In the genomic region with DNA sequence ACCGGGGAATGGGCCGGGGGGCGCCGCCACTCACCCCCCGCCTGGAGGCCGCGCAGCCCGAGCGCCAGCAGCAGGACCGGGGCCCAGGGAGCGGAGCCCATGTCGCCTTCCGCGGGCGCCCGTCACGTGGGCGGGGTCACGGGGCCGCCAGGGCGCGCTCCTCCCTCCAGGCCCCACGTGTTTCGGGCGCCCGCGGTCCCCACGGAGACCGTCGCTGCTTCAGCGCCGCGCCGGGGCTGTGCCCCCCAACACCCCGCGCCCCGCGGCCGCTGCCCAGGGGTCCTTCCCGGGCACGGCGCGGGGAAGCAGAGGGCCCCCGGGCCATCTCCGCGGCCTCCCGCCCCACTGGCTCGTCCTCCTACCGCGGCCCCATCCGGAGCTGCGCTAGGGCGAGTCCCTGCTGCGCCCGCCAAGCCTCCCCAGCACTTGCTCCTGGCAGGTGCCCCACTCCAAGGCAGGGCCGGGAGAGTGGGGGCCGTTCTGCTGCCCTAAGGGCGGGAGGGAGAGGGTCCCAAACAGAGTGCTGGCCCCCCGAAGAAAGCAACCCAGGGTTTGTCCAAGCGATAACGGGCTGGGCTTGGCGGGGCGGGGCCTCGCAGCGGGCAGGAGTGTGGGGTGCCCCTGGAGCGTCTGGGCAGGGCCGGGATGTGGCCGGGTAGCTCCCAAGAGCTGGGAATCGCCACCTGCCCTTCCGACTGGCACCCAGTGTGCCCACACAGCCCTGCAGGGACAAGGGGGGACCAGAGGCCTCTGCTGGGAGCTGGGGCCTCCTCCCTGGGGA, we compare ENCODE assay signal across 1 cellular context.
TF ChIP-seq lines count a peak whose summit lies in the region.

A gene (minus strand): TSS at position 121 of the 781 bp plus-strand sequence. CDS start 20 bp downstream, at position 101.

TF ChIP-seq in GM12878, 131 proteins besides CTCF, POLR2A, EP300 and RAD21 (continued from another document and continues in another):
- TF ChIP-seq, protein P1, sequence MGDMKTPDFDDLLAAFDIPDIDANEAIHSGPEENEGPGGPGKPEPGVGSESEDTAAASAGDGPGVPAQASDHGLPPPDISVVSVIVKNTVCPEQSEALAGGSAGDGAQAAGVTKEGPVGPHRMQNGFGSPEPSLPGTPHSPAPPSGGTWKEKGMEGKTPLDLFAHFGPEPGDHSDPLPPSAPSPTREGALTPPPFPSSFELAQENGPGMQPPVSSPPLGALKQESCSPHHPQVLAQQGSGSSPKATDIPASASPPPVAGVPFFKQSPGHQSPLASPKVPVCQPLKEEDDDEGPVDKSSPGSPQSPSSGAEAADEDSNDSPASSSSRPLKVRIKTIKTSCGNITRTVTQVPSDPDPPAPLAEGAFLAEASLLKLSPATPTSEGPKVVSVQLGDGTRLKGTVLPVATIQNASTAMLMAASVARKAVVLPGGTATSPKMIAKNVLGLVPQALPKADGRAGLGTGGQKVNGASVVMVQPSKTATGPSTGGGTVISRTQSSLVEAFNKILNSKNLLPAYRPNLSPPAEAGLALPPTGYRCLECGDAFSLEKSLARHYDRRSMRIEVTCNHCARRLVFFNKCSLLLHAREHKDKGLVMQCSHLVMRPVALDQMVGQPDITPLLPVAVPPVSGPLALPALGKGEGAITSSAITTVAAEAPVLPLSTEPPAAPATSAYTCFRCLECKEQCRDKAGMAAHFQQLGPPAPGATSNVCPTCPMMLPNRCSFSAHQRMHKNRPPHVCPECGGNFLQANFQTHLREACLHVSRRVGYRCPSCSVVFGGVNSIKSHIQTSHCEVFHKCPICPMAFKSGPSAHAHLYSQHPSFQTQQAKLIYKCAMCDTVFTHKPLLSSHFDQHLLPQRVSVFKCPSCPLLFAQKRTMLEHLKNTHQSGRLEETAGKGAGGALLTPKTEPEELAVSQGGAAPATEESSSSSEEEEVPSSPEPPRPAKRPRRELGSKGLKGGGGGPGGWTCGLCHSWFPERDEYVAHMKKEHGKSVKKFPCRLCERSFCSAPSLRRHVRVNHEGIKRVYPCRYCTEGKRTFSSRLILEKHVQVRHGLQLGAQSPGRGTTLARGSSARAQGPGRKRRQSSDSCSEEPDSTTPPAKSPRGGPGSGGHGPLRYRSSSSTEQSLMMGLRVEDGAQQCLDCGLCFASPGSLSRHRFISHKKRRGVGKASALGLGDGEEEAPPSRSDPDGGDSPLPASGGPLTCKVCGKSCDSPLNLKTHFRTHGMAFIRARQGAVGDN (IDR thresholded peaks at IDR 0.05), result peak; percentile 87
- TF ChIP-seq, protein P2, sequence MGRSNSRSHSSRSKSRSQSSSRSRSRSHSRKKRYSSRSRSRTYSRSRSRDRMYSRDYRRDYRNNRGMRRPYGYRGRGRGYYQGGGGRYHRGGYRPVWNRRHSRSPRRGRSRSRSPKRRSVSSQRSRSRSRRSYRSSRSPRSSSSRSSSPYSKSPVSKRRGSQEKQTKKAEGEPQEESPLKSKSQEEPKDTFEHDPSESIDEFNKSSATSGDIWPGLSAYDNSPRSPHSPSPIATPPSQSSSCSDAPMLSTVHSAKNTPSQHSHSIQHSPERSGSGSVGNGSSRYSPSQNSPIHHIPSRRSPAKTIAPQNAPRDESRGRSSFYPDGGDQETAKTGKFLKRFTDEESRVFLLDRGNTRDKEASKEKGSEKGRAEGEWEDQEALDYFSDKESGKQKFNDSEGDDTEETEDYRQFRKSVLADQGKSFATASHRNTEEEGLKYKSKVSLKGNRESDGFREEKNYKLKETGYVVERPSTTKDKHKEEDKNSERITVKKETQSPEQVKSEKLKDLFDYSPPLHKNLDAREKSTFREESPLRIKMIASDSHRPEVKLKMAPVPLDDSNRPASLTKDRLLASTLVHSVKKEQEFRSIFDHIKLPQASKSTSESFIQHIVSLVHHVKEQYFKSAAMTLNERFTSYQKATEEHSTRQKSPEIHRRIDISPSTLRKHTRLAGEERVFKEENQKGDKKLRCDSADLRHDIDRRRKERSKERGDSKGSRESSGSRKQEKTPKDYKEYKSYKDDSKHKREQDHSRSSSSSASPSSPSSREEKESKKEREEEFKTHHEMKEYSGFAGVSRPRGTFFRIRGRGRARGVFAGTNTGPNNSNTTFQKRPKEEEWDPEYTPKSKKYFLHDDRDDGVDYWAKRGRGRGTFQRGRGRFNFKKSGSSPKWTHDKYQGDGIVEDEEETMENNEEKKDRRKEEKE (IDR thresholded peaks at IDR 0.05), result no peak
- TF ChIP-seq SMC3 (IDR thresholded peaks at IDR 0.05; ENCODE audit: borderline replicate concordance, low read length) (no peak), EED (IDR thresholded peaks at IDR 0.05; ENCODE audit: low read depth) (no peak), ZSCAN29 (IDR thresholded peaks at IDR 0.05) (no peak), KAT2A (conservative IDR thresholded peaks at IDR 0.05; ENCODE audit: control insufficient read depth, low read depth, low read length) (no peak), CHD4 (IDR thresholded peaks at IDR 0.05) (no peak), SUPT20H (IDR thresholded peaks at IDR 0.05; ENCODE audit: borderline replicate concordance, control insufficient read depth, low read depth, low read length) (no peak), CHD2 (IDR thresholded peaks at IDR 0.05; ENCODE audit: borderline replicate concordance, low read depth, low read length) (no peak), KDM1A (IDR thresholded peaks at IDR 0.05; ENCODE audit: borderline replicate concordance) (no peak), EGR1 (IDR thresholded peaks at IDR 0.05; ENCODE audit: borderline replicate concordance in 1 of 2, low read depth in 2 of 2, low read length in 2 of 2) (peak in 1 of 2 experiments; percentile 73; a peak in 1 of 3 replicates), SP1 (IDR thresholded peaks at IDR 0.05; ENCODE audit: low read depth, low read length) (no peak), DPF2 (IDR thresholded peaks at IDR 0.05) (peak; percentile 80), MTA2 (IDR thresholded peaks at IDR 0.05; ENCODE audit: low read depth) (no peak), CBFB (IDR thresholded peaks at IDR 0.05; ENCODE audit: low read depth) (no peak), GABPA (IDR thresholded peaks at IDR 0.05; ENCODE audit: low read depth) (no peak), ASH2L (IDR thresholded peaks at IDR 0.05; ENCODE audit: borderline replicate concordance, low read depth) (peak; percentile 45; the same call in 1 of the 2 replicates), FOXM1 (IDR thresholded peaks at IDR 0.05; ENCODE audit: low read depth, low read length) (no peak), SREBF2 (IDR thresholded peaks at IDR 0.05; ENCODE audit: low read length) (no peak), TAF1 (IDR thresholded peaks at IDR 0.05; ENCODE audit: borderline replicate concordance, low read depth, low read length) (peak; percentile 53; the same call in 1 of the 2 replicates), BCL11A (IDR thresholded peaks at IDR 0.05; ENCODE audit: low read depth, low read length) (no peak), ZNF622 (IDR thresholded peaks at IDR 0.05) (no peak)
- TF ChIP-seq, protein P3, sequence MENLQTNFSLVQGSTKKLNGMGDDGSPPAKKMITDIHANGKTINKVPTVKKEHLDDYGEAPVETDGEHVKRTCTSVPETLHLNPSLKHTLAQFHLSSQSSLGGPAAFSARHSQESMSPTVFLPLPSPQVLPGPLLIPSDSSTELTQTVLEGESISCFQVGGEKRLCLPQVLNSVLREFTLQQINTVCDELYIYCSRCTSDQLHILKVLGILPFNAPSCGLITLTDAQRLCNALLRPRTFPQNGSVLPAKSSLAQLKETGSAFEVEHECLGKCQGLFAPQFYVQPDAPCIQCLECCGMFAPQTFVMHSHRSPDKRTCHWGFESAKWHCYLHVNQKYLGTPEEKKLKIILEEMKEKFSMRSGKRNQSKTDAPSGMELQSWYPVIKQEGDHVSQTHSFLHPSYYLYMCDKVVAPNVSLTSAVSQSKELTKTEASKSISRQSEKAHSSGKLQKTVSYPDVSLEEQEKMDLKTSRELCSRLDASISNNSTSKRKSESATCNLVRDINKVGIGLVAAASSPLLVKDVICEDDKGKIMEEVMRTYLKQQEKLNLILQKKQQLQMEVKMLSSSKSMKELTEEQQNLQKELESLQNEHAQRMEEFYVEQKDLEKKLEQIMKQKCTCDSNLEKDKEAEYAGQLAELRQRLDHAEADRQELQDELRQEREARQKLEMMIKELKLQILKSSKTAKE (IDR thresholded peaks at IDR 0.05; ENCODE audit: low read depth, poor library complexity, severe bottlenecking), result no peak
- TF ChIP-seq, protein P4, sequence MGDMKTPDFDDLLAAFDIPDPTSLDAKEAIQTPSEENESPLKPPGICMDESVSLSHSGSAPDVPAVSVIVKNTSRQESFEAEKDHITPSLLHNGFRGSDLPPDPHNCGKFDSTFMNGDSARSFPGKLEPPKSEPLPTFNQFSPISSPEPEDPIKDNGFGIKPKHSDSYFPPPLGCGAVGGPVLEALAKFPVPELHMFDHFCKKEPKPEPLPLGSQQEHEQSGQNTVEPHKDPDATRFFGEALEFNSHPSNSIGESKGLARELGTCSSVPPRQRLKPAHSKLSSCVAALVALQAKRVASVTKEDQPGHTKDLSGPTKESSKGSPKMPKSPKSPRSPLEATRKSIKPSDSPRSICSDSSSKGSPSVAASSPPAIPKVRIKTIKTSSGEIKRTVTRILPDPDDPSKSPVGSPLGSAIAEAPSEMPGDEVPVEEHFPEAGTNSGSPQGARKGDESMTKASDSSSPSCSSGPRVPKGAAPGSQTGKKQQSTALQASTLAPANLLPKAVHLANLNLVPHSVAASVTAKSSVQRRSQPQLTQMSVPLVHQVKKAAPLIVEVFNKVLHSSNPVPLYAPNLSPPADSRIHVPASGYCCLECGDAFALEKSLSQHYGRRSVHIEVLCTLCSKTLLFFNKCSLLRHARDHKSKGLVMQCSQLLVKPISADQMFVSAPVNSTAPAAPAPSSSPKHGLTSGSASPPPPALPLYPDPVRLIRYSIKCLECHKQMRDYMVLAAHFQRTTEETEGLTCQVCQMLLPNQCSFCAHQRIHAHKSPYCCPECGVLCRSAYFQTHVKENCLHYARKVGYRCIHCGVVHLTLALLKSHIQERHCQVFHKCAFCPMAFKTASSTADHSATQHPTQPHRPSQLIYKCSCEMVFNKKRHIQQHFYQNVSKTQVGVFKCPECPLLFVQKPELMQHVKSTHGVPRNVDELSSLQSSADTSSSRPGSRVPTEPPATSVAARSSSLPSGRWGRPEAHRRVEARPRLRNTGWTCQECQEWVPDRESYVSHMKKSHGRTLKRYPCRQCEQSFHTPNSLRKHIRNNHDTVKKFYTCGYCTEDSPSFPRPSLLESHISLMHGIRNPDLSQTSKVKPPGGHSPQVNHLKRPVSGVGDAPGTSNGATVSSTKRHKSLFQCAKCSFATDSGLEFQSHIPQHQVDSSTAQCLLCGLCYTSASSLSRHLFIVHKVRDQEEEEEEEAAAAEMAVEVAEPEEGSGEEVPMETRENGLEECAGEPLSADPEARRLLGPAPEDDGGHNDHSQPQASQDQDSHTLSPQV (IDR thresholded peaks at IDR 0.05), result peak; percentile 22; the same call in 1 of the 2 replicates
- TF ChIP-seq, protein P5, sequence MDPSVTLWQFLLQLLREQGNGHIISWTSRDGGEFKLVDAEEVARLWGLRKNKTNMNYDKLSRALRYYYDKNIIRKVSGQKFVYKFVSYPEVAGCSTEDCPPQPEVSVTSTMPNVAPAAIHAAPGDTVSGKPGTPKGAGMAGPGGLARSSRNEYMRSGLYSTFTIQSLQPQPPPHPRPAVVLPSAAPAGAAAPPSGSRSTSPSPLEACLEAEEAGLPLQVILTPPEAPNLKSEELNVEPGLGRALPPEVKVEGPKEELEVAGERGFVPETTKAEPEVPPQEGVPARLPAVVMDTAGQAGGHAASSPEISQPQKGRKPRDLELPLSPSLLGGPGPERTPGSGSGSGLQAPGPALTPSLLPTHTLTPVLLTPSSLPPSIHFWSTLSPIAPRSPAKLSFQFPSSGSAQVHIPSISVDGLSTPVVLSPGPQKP (IDR thresholded peaks at IDR 0.05; ENCODE audit: low read depth, low read length), result no peak
- TF ChIP-seq, protein P6, sequence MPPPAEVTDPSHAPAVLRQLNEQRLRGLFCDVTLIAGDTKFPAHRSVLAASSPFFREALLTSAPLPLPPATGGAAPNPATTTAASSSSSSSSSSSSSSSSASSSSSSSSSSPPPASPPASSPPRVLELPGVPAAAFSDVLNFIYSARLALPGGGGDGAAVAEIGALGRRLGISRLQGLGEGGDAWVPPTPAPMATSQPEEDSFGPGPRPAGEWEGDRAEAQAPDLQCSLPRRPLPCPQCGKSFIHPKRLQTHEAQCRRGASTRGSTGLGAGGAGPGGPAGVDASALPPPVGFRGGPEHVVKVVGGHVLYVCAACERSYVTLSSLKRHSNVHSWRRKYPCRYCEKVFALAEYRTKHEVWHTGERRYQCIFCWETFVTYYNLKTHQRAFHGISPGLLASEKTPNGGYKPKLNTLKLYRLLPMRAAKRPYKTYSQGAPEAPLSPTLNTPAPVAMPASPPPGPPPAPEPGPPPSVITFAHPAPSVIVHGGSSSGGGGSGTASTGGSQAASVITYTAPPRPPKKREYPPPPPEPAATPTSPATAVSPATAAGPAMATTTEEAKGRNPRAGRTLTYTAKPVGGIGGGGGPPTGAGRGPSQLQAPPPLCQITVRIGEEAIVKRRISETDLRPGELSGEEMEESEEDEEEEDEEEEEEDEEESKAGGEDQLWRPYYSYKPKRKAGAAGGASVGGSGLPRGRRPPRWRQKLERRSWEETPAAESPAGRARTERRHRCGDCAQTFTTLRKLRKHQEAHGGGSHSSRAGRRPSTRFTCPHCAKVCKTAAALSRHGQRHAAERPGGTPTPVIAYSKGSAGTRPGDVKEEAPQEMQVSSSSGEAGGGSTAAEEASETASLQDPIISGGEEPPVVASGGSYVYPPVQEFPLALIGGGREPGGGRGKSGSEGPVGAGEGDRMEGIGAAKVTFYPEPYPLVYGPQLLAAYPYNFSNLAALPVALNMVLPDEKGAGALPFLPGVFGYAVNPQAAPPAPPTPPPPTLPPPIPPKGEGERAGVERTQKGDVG (CRISPR knock-in tag; IDR thresholded peaks at IDR 0.05), result no peak
- TF ChIP-seq, protein P7, sequence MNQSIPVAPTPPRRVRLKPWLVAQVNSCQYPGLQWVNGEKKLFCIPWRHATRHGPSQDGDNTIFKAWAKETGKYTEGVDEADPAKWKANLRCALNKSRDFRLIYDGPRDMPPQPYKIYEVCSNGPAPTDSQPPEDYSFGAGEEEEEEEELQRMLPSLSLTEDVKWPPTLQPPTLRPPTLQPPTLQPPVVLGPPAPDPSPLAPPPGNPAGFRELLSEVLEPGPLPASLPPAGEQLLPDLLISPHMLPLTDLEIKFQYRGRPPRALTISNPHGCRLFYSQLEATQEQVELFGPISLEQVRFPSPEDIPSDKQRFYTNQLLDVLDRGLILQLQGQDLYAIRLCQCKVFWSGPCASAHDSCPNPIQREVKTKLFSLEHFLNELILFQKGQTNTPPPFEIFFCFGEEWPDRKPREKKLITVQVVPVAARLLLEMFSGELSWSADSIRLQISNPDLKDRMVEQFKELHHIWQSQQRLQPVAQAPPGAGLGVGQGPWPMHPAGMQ (IDR thresholded peaks at IDR 0.05; ENCODE audit: borderline replicate concordance), result no peak
- TF ChIP-seq, protein P8, sequence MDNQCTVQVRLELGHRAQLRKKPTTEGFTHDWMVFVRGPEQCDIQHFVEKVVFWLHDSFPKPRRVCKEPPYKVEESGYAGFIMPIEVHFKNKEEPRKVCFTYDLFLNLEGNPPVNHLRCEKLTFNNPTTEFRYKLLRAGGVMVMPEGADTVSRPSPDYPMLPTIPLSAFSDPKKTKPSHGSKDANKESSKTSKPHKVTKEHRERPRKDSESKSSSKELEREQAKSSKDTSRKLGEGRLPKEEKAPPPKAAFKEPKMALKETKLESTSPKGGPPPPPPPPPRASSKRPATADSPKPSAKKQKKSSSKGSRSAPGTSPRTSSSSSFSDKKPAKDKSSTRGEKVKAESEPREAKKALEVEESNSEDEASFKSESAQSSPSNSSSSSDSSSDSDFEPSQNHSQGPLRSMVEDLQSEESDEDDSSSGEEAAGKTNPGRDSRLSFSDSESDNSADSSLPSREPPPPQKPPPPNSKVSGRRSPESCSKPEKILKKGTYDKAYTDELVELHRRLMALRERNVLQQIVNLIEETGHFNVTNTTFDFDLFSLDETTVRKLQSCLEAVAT (IDR thresholded peaks at IDR 0.05), result no peak
